Comparison of ENCODE assay signal across 21 cellular contexts in genomic region chrX:103828529-103828928, GRCh38. TPM values are rescaled to one million over a fixed set of nuclear protein-coding genes. Genes with fewer than 3 reads are reported as not detected.
"Had no signal": no experiment of that assay in that cellular context is flagged by ENCODE, and none has a peak within 500 bp of the region (broad histone marks: within the 10 kb centered on the region; RNA-seq: fewer than 3 reads in every experiment).

No MANE protein-coding gene starts in this region.

- H3K27ac ChIP-seq: body of pancreas, epithelial cell of prostate, foreskin keratinocyte, neural progenitor cell, prostate gland, tibial nerve had no signal

- H3K9me3 ChIP-seq: body of pancreas, prostate gland, tibial nerve had no signal

- H3K4me1 Mint-ChIP-seq: activated T-helper 17 cell treated with anti-CD3 and anti-CD28 coated beads, Interleukin-2, amount 50 U/mL, for 72 hours had no signal

- H3K4me1 ChIP-seq: foreskin keratinocyte, neural progenitor cell, prostate gland had no signal

- H3K27me3 ChIP-seq: body of pancreas, foreskin keratinocyte had no signal

- ATAC-seq: activated CD8-positive, alpha-beta T cell treated with anti-CD3 and anti-CD28 coated beads for 36 hours; activated T-helper 17 cell treated with anti-CD3 and anti-CD28 coated beads, Interleukin-2, amount 50 U/mL, for 72 hours; body of pancreas; foreskin keratinocyte; left lobe of liver; sciatic nerve; stimulated activated naive B cell treated with anti-CD40 and anti-IgM and Interleukin-4, amounts not matched to agents 10 μg/mL and 1 μg/mL and 100 μg/mL, for 72 hours had no signal

- H3K4me3 ChIP-seq: body of pancreas, neural progenitor cell, prostate gland, tibial nerve had no signal

- H3K36me3 ChIP-seq: neural progenitor cell, prostate gland, tibial nerve had no signal

- DNase-seq: activated CD4-positive, alpha-beta T cell treated with anti-CD3 and anti-CD28 coated beads, Interleukin-2, amount 10 ng/mL, durations not matched to agents 24 days and 14 days; activated CD8-positive, alpha-beta T cell treated with anti-CD3 and anti-CD28 coated beads for 36 hours; activated naive CD4-positive, alpha-beta T cell; activated naive CD8-positive, alpha-beta T cell treated with anti-CD3 and anti-CD28 coated beads for 36 hours; activated T-cell treated with anti-CD3 and anti-CD28 coated beads, Interleukin-2, amount 50 U/mL, for 1 hour; amniotic stem cell; body of pancreas; caudate nucleus; endodermal cell; foreskin keratinocyte; glutamatergic neuron; stimulated activated naive B cell treated with anti-CD40 and anti-IgM and Interleukin-4, amounts not matched to agents 10 μg/mL and 1 μg/mL and 100 μg/mL, for 72 hours had no signal

- H3K4me3 Mint-ChIP-seq: activated CD4-positive, alpha-beta T cell treated with anti-CD3 and anti-CD28 coated beads, Interleukin-2, amount 10 ng/mL, durations not matched to agents 24 days and 14 days; activated CD8-positive, alpha-beta T cell treated with anti-CD3 and anti-CD28 coated beads for 36 hours; activated naive CD8-positive, alpha-beta T cell treated with anti-CD3 and anti-CD28 coated beads for 36 hours; activated T-helper 17 cell treated with anti-CD3 and anti-CD28 coated beads, Interleukin-2, amount 50 U/mL, for 72 hours; endodermal cell; neural progenitor cell; stimulated activated naive B cell treated with anti-CD40 and anti-IgM and Interleukin-4, amounts not matched to agents 10 μg/mL and 1 μg/mL and 100 μg/mL, for 72 hours; T-helper 1 cell treated with Interleukin-12 subunit alpha and Interleukin-12 subunit beta and Interleukin-4 antibody, amounts not matched to agents 30 μg/mL and 1 μg/mL, for 36 hours had no signal

- H3K36me3 Mint-ChIP-seq: activated naive CD8-positive, alpha-beta T cell treated with anti-CD3 and anti-CD28 coated beads for 36 hours; neural progenitor cell; stimulated activated naive B cell treated with anti-CD40 and anti-IgM and Interleukin-4, amounts not matched to agents 10 μg/mL and 1 μg/mL and 100 μg/mL, for 72 hours had no signal

- H3K9me3 Mint-ChIP-seq: activated CD4-positive, alpha-beta T cell treated with anti-CD3 and anti-CD28 coated beads, Interleukin-2, amount 10 ng/mL, durations not matched to agents 24 days and 14 days; activated CD8-positive, alpha-beta T cell treated with anti-CD3 and anti-CD28 coated beads for 36 hours; activated naive CD8-positive, alpha-beta T cell treated with anti-CD3 and anti-CD28 coated beads for 36 hours; activated T-helper 17 cell treated with anti-CD3 and anti-CD28 coated beads, Interleukin-2, amount 50 U/mL, for 72 hours; endodermal cell; neural progenitor cell; stimulated activated naive B cell treated with anti-CD40 and anti-IgM and Interleukin-4, amounts not matched to agents 10 μg/mL and 1 μg/mL and 100 μg/mL, for 72 hours; T-helper 1 cell treated with Interleukin-12 subunit alpha and Interleukin-12 subunit beta and Interleukin-4 antibody, amounts not matched to agents 30 μg/mL and 1 μg/mL, for 36 hours had no signal

- H3K27ac Mint-ChIP-seq: activated CD4-positive, alpha-beta T cell treated with anti-CD3 and anti-CD28 coated beads, Interleukin-2, amount 10 ng/mL, durations not matched to agents 24 days and 14 days; activated CD8-positive, alpha-beta T cell treated with anti-CD3 and anti-CD28 coated beads for 36 hours; activated naive CD8-positive, alpha-beta T cell treated with anti-CD3 and anti-CD28 coated beads for 36 hours; activated T-helper 17 cell treated with anti-CD3 and anti-CD28 coated beads, Interleukin-2, amount 50 U/mL, for 72 hours; endodermal cell; neural progenitor cell; stimulated activated naive B cell treated with anti-CD40 and anti-IgM and Interleukin-4, amounts not matched to agents 10 μg/mL and 1 μg/mL and 100 μg/mL, for 72 hours; T-helper 1 cell treated with Interleukin-12 subunit alpha and Interleukin-12 subunit beta and Interleukin-4 antibody, amounts not matched to agents 30 μg/mL and 1 μg/mL, for 36 hours had no signal

RNA-seq across cellular contexts. Expression of gene RAB9B, which starts 3.5 kb away (rescaled TPM):
- total RNA-seq: left lobe of liver had no signal

RNA-seq across cellular contexts. Expression of gene PLP1, which starts 51.9 kb away (rescaled TPM):
- total RNA-seq: activated CD4-positive, alpha-beta T cell treated with anti-CD3 and anti-CD28 coated beads, Interleukin-2, amount 10 ng/mL, durations not matched to agents 24 days and 14 days; activated CD8-positive, alpha-beta T cell treated with anti-CD3 and anti-CD28 coated beads for 36 hours; activated naive CD8-positive, alpha-beta T cell treated with anti-CD3 and anti-CD28 coated beads for 36 hours; activated T-helper 17 cell treated with anti-CD3 and anti-CD28 coated beads, Interleukin-2, amount 50 U/mL, for 72 hours; foreskin keratinocyte had no signal
- polyA plus RNA-seq: keratinocyte had no signal
